10 cellular contexts compared by ENCODE assay signal in genomic region chrX:112678831-112679230, GRCh38. TPM values are rescaled to one million over a fixed set of nuclear protein-coding genes. Genes with fewer than 3 reads are reported as not detected.
DNase-seq lines count a peak whose midpoint lies in the region; ATAC-seq and TF ChIP-seq lines count a peak whose summit lies in the region.
"Had no signal": no experiment of that assay in that cellular context is flagged by ENCODE, and none has a peak within 500 bp of the region (broad histone marks: within the 10 kb centered on the region; RNA-seq: fewer than 3 reads in every experiment).

No MANE protein-coding gene starts in this region.

- ATAC-seq in GM19025 (IDR thresholded peaks at IDR 0.05; ENCODE audit: low read depth, unreplicated experiment): peak; percentile 48
- ATAC-seq in HG02610 (IDR thresholded peaks at IDR 0.05; ENCODE audit: unreplicated experiment): peak; percentile 43
- ATAC-seq in naive thymus-derived CD8-positive, alpha-beta T cell: peak in 1 of 2 donors; percentile 26

- no peaks in the 10 kb centered on the region for H3K27me3 Mint-ChIP-seq in naive thymus-derived CD8-positive, alpha-beta T cell
- H3K27me3 Mint-ChIP-seq: dendritic cell treated with granulocyte-macrophage colony-stimulating factor and Interleukin-4, amounts not matched to agents 40 ng/mL and 50 ng/mL, for 4 days had no signal

- H3K36me3 Mint-ChIP-seq in naive thymus-derived CD8-positive, alpha-beta T cell: no peaks in the 10 kb centered on the region

- H3K9ac ChIP-seq in KMS-11: no peak overlapping the region

- peak overlapping the region; percentile 15; the same call in 1 of the 2 replicates for H3K27ac ChIP-seq in KMS-11

- no peak overlapping the region for H3K4me3 ChIP-seq in KMS-11 (IDR thresholded peaks at IDR 0.05; ENCODE audit: insufficient read depth, low read depth, low read length)
- no peak overlapping the region for H3K4me3 ChIP-seq in foreskin fibroblast (ENCODE audit: low read depth in 1 of 2, low read length in 2 of 2)

- no peaks in the 10 kb centered on the region for H4K20me1 ChIP-seq in KMS-11 (ENCODE audit: insufficient read depth)

- peak overlapping the region; percentile 1 to 97 (median 86) for H3K27ac Mint-ChIP-seq in naive thymus-derived CD8-positive, alpha-beta T cell
- H3K27ac Mint-ChIP-seq: dendritic cell treated with granulocyte-macrophage colony-stimulating factor and Interleukin-4, amounts not matched to agents 40 ng/mL and 50 ng/mL, for 4 days had no signal

- H3K4me1 ChIP-seq in KMS-11 (ENCODE audit: low read depth, poor library complexity, severe bottlenecking): peaks cover 18% of the 10 kb centered on the region

- peak in 1 of 10 donors; percentile 1 for DNase-seq in naive thymus-derived CD8-positive, alpha-beta T cell
- DNase-seq in amniotic stem cell (lab: John Stamatoyannopoulos, UW): no peak
- no peak for DNase-seq in iPS-NIHi7 (ENCODE audit: extremely low spot score)
- DNase-seq in HK-2 (ENCODE audit: unreplicated experiment): no peak
- no peak for DNase-seq in foreskin fibroblast
- DNase-seq: left cardiac atrium had no signal

- H3K4me2 ChIP-seq in KMS-11: peak overlapping the region; percentile 76

- H3K79me2 ChIP-seq in KMS-11 (ENCODE audit: insufficient read depth, low read depth): no peaks in the 10 kb centered on the region

- H3K4me1 Mint-ChIP-seq in naive thymus-derived CD8-positive, alpha-beta T cell: peaks cover 16 to 43% (median 33%) of the 10 kb centered on the region in 4 donors

- no peaks in the 10 kb centered on the region for H3K9me3 Mint-ChIP-seq in naive thymus-derived CD8-positive, alpha-beta T cell
- H3K9me3 Mint-ChIP-seq: dendritic cell treated with granulocyte-macrophage colony-stimulating factor and Interleukin-4, amounts not matched to agents 40 ng/mL and 50 ng/mL, for 4 days had no signal

- H3K4me3 Mint-ChIP-seq in naive thymus-derived CD8-positive, alpha-beta T cell: peak overlapping the region; percentile 75 to 90 (median 83)

- H3K27me3 ChIP-seq in KMS-11 (ENCODE audit: insufficient read depth, low read depth): no peaks in the 10 kb centered on the region

- no peaks in the 10 kb centered on the region for H3K36me3 ChIP-seq in KMS-11 (ENCODE audit: insufficient read depth)

- TF ChIP-seq CTCF in KMS-11 (conservative IDR thresholded peaks at IDR 0.05; ENCODE audit: low read depth, low read length): no peak
- no peak for TF ChIP-seq CTCF in foreskin fibroblast (IDR thresholded peaks at IDR 0.05; ENCODE audit: low read depth, low read length)

- H2AFZ ChIP-seq in KMS-11 (ENCODE audit: low read depth): no peak overlapping the region

- POLR2A ChIA-PET in naive thymus-derived CD8-positive, alpha-beta T cell (lab: Charles Lee): no interaction called here

RNA-seq across cellular contexts. Expression of gene LHFPL1, which starts 0.9 kb away (rescaled TPM):
- total RNA-seq in naive thymus-derived CD8-positive, alpha-beta T cell: under 1 TPM; 0.60 to 0.78 TPM
- under 1 TPM in 1 of 3 donors, not detected in 2; 0.29 TPM for polyA plus RNA-seq in naive thymus-derived CD8-positive, alpha-beta T cell
